ENCODE assay signal across 8 cellular contexts in genomic region chr19:1508507-1508856, GRCh38. TPM values are rescaled to one million over a fixed set of nuclear protein-coding genes. Genes with fewer than 3 reads are reported as not detected.
DNase-seq lines count a peak whose midpoint lies in the region; ATAC-seq and TF ChIP-seq lines count a peak whose summit lies in the region.
"Had no signal": no experiment of that assay in that cellular context is flagged by ENCODE, and none has a peak within 500 bp of the region (broad histone marks: within the 10 kb centered on the region; RNA-seq: fewer than 3 reads in every experiment).

No MANE protein-coding gene starts in this region.

- peak; percentile 63 for DNase-seq in KBM-7
- DNase-seq in brain microvascular endothelial cell = no peak
- peak; percentile 17 for DNase-seq in kidney tubule cell (ENCODE audit: low spot score)
- no peak for DNase-seq in testis
- DNase-seq in DMS79 treated with DMSO at 0.1 percent for 48 hours (lab: John Stamatoyannopoulos, UW) = no peak

- H3K27ac ChIP-seq in brain microvascular endothelial cell (no peak overlapping the region), testis (peak overlapping the region; percentile 84 to 89)

- WGBS in testis, 2 donors = 34 to 40% methylated on average over 8 of the region's 12 CpGs

- ATAC-seq in GM19463 (IDR thresholded peaks at IDR 0.05; ENCODE audit: unreplicated experiment) = no peak
- ATAC-seq in GM19023 (IDR thresholded peaks at IDR 0.05; ENCODE audit: unreplicated experiment) = no peak

- intact Hi-C loops in testis (cut with DNase I; ENCODE audit: low total_unique reads) = no loop called here

- peaks cover 9% of the 10 kb centered on the region for H3K27me3 ChIP-seq in brain microvascular endothelial cell (replicated peaks)
- H3K27me3 ChIP-seq in testis = no peaks in the 10 kb centered on the region
- H3K27me3 ChIP-seq: pancreas had no signal

- no peaks in the 10 kb centered on the region for H3K9me3 ChIP-seq in testis
- H3K9me3 ChIP-seq: pancreas had no signal

- TF ChIP-seq CTCF in brain microvascular endothelial cell (IDR thresholded peaks at IDR 0.05; ENCODE audit: low read depth, low read length, missing control alignments) = no peak
- no peak for TF ChIP-seq CTCF in testis (IDR thresholded peaks at IDR 0.05)

- in situ Hi-C loops in KBM-7 (cut with MboI; ENCODE audit: low pct_unique_long_range_greater_than_20kb, low sequenced_read_pairs) (no loop called here), brain microvascular endothelial cell (cut with HindIII; ENCODE audit: low pct_ligation_motif_present, low sequenced_read_pairs) (no loop called here)

- H3K4me1 ChIP-seq in testis = peaks cover 27% of the 10 kb centered on the region

- TF ChIP-seq POLR2A in testis (IDR thresholded peaks at IDR 0.05) = no peak

- H3K36me3 ChIP-seq in brain microvascular endothelial cell (replicated peaks) = no peaks in the 10 kb centered on the region
- no peaks in the 10 kb centered on the region for H3K36me3 ChIP-seq in testis (ENCODE audit: low read depth, missing control alignments)
- H3K36me3 ChIP-seq: pancreas had no signal

- peak overlapping the region; percentile 20 for H3K4me3 ChIP-seq in brain microvascular endothelial cell (ENCODE audit: low read depth, low read length)
- H3K4me3 ChIP-seq in testis = peak overlapping the region in 1 of 2 donors; percentile 57

RNA-seq across cellular contexts. Expression of gene ADAMTSL5, which starts 4.3 kb away (rescaled TPM):
- 10 to 100 TPM; 10.7 to 17.9 TPM for total RNA-seq in testis
- 7.2 TPM for polyA plus RNA-seq in testis (ENCODE audit: insufficient read depth, low read depth, low replicate concordance)

RNA-seq across cellular contexts. Expression of gene PLK5, which starts 15.4 kb away (rescaled TPM):
- total RNA-seq in testis = 10 to 100 TPM; 13.4 to 31.5 TPM
- 2.4 TPM for polyA plus RNA-seq in testis (ENCODE audit: insufficient read depth, low read depth, low replicate concordance)
- total RNA-seq: pancreas had no signal

RNA-seq across cellular contexts. Expression of gene REEP6, which starts 17.5 kb away (rescaled TPM):
- total RNA-seq in testis = 100 to 1,000 TPM; 429 to 454 TPM
- polyA plus RNA-seq in testis (ENCODE audit: insufficient read depth, low read depth, low replicate concordance) = 386 TPM

RNA-seq across cellular contexts. Expression of gene PCSK4, which starts 18.3 kb away (rescaled TPM):
- 100 to 1,000 TPM; 108 to 203 TPM for total RNA-seq in testis
- 179 TPM for polyA plus RNA-seq in testis (ENCODE audit: insufficient read depth, low read depth, low replicate concordance)

RNA-seq across cellular contexts. Expression of gene C19orf25, which starts 29.5 kb away (rescaled TPM):
- 10 to 100 TPM; 55.4 to 72.5 TPM for total RNA-seq in testis
- polyA plus RNA-seq in testis (ENCODE audit: insufficient read depth, low read depth, low replicate concordance) = 39.3 TPM

Comparison
In these comparisons a context has a peak if more than half of its experiments do, and no peak if none do; other contexts are left out.
1. DNase-seq: peak in KBM-7 (single experiment) and kidney tubule cell (single experiment); none in brain microvascular endothelial cell (single experiment), testis (single experiment) and DMS79 treated with DMSO at 0.1 percent for 48 hours (single experiment).